In genomic region chr17:7704601-7705268, GRCh38 we compare ENCODE assay signal across 7 cellular contexts. TPM values are rescaled to one million over a fixed set of nuclear protein-coding genes. Genes with fewer than 3 reads are reported as not detected.
DNase-seq lines count a peak whose midpoint lies in the region; ATAC-seq, FAIRE-seq and TF ChIP-seq lines count a peak whose summit lies in the region.

TSS of gene EFNB3 (plus strand) at chr17:7705202. CDS start at chr17:7705599, 397 bp downstream.

- H2BK5ac ChIP-seq in mesenchymal stem cell (ENCODE audit: low read depth, low read length, poor library complexity, severe bottlenecking): no peak within 1 kb of the TSS

- H3K4me1 ChIP-seq in colonic mucosa (no peaks in the 10 kb centered on the region), mesenchymal stem cell (ENCODE audit: control insufficient read depth, insufficient read depth, low read depth, low read length) (peaks cover 22% of the 10 kb centered on the region)

- H3K4me3 ChIP-seq in colonic mucosa (peak within 1 kb of the TSS; percentile 25), mesenchymal stem cell (ENCODE audit: insufficient read depth in 1 of 2, low read depth in 1 of 2, low read length in 2 of 2) (peak within 1 kb of the TSS; percentile 61 to 76)

- H3K23ac ChIP-seq in mesenchymal stem cell (ENCODE audit: low read length in 2 of 2): peak within 1 kb of the TSS in 1 of 2 experiments; percentile 95

- TF ChIP-seq CTCF in colonic mucosa (IDR thresholded peaks at IDR 0.05): no peak

- no peaks in the 10 kb centered on the region for H3K36me3 ChIP-seq in colonic mucosa
- H3K36me3 ChIP-seq in mesenchymal stem cell (ENCODE audit: control insufficient read depth in 1 of 2, insufficient read depth in 2 of 2, low read depth in 1 of 2, low read length in 2 of 2): peaks cover 23 to 30% of the 10 kb centered on the region in 2 experiments

- no peak within 1 kb of the TSS for H2BK15ac ChIP-seq in mesenchymal stem cell (ENCODE audit: low read depth, poor library complexity, severe bottlenecking)

- H3K79me1 ChIP-seq in mesenchymal stem cell (replicated peaks; ENCODE audit: low read length, poor library complexity, severe bottlenecking): peaks cover 2% of the 10 kb centered on the region

- no peak within 1 kb of the TSS for H2BK120ac ChIP-seq in mesenchymal stem cell (ENCODE audit: low read depth, low read length)

- H3K27me3 ChIP-seq in colonic mucosa (peaks cover 18% of the 10 kb centered on the region), mesenchymal stem cell (ENCODE audit: control insufficient read depth in 1 of 2, insufficient read depth in 1 of 2, low read length in 2 of 2) (peaks cover 43 to 46% of the 10 kb centered on the region in 2 experiments)

- DNase-seq in NCI-H2227 treated with DMSO at 0.1 percent for 48 hours (lab: John Stamatoyannopoulos, UW) (peak; percentile 72), colonic mucosa (no peak), mesenchymal stem cell (peak; percentile 38), RPMI8226 (no peak), hippocampal formation (lab: John Stamatoyannopoulos, UW) (no peak)

- H3K18ac ChIP-seq in mesenchymal stem cell (ENCODE audit: low read depth in 1 of 2, low read length in 2 of 2): peak within 1 kb of the TSS; percentile 47 to 69

- peak within 1 kb of the TSS; percentile 87 for H3K4me2 ChIP-seq in mesenchymal stem cell (ENCODE audit: low read length, poor library complexity, severe bottlenecking)

- H4K8ac ChIP-seq in mesenchymal stem cell (ENCODE audit: low read length): no peak within 1 kb of the TSS

- H3K9me3 ChIP-seq in colonic mucosa (no peaks in the 10 kb centered on the region), mesenchymal stem cell (ENCODE audit: control insufficient read depth, low read length) (no peaks in the 10 kb centered on the region)

- H2AFZ ChIP-seq in mesenchymal stem cell (ENCODE audit: low read depth, low read length): peak within 1 kb of the TSS; percentile 36

- H3K9ac ChIP-seq in colonic mucosa (ENCODE audit: low read depth in 2 of 2, low read length in 2 of 2): no peak within 1 kb of the TSS
- peak within 1 kb of the TSS; percentile 58 for H3K9ac ChIP-seq in mesenchymal stem cell (ENCODE audit: low read length)

- H3K27ac ChIP-seq in colonic mucosa (no peak within 1 kb of the TSS), mesenchymal stem cell (ENCODE audit: low read length, poor library complexity, severe bottlenecking) (no peak within 1 kb of the TSS)

- H3K14ac ChIP-seq in mesenchymal stem cell (ENCODE audit: low read length in 2 of 2): no peak within 1 kb of the TSS

- ATAC-seq in GM19455 (IDR thresholded peaks at IDR 0.05; ENCODE audit: unreplicated experiment): no peak

- FAIRE-seq in G401.6 (lab: Jason Lieb, UNC): peak; percentile 21

- under 1% methylated on average over 18 of the region's 45 CpGs for WGBS in mesenchymal stem cell

- peak within 1 kb of the TSS in 1 of 2 experiments; percentile 67 for H3K4ac ChIP-seq in mesenchymal stem cell (ENCODE audit: low read depth in 1 of 2, low read length in 2 of 2)

- H2BK12ac ChIP-seq in mesenchymal stem cell (ENCODE audit: low read length in 2 of 2): peak within 1 kb of the TSS in 1 of 2 experiments; percentile 57

- no peak within 1 kb of the TSS for H2AK5ac ChIP-seq in mesenchymal stem cell (ENCODE audit: low read length, severe bottlenecking)

- peak within 1 kb of the TSS; percentile 32 for H4K91ac ChIP-seq in mesenchymal stem cell (ENCODE audit: low read length)

- intact Hi-C loops in colonic mucosa (cut with DNase I): no loop called here

RNA-seq across cellular contexts. Expression of gene EFNB3, which starts in this region (rescaled TPM):
- total RNA-seq in colonic mucosa: under 1 TPM; 0.42 to 0.82 TPM
- polyA plus RNA-seq in mesenchymal stem cell (2013, experiment 1 of 2): 5.9 TPM
- 5.2 TPM for polyA plus RNA-seq in mesenchymal stem cell (2013, experiment 2 of 2)

Comparison
In these comparisons a context has a peak if more than half of its experiments do, and no peak if none do; other contexts are left out.
1. DNase-seq: peak in NCI-H2227 treated with DMSO at 0.1 percent for 48 hours (single experiment) and mesenchymal stem cell (single experiment); none in colonic mucosa (single experiment), RPMI8226 (single experiment) and hippocampal formation (0 of 2).